14 cellular contexts compared by ENCODE assay signal in the genomic region with DNA sequence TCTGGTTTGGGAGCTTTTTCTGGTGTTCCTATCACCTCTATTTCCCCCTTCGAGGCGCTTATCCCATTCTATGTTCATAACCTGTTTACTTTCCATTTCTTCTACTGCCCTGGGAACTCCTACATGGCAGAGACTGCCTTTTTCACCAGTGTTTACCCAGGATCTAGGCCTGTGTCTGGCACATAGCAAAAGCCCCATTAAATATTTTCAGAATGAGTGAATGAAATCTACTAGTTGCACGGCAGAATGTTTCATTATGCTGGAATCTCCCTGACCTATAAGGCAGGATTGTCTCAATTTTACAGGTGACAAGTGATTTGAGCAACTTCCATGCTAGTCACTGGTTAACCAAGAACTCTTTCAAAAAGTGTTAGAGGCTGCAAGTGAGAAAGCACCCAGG.
A peak's percentile ranks its signal among the peaks of the same experiment; 100 is the strongest.
DNase-seq lines count a peak whose midpoint lies in the region; ATAC-seq and TF ChIP-seq lines count a peak whose summit lies in the region.
"Had no signal": no experiment of that assay in that cellular context is flagged by ENCODE, and none has a peak within 500 bp of the region (broad histone marks: within the 10 kb centered on the region; RNA-seq: fewer than 3 reads in every experiment).

No MANE protein-coding gene starts in this region.

- TF ChIP-seq CTCF in fibroblast of mammary gland (conservative IDR thresholded peaks at IDR 0.05; ENCODE audit: control insufficient read depth, insufficient read depth, low read depth, low read length), result no peak

- no peak overlapping the region for H3K4me3 ChIP-seq in fibroblast of mammary gland (ENCODE audit: control insufficient read depth, low read depth, low read length)
- H3K4me3 ChIP-seq in subcutaneous abdominal adipose tissue (ENCODE audit: low read depth in 1 of 5, low read length in 5 of 5), result no peak overlapping the region
- H3K4me3 ChIP-seq: cardiac muscle cell, heart left ventricle had no signal

- no peaks in the 10 kb centered on the region for H3K27me3 ChIP-seq in subcutaneous abdominal adipose tissue (ENCODE audit: control insufficient read depth in 5 of 5, insufficient read depth in 4 of 5, low read length in 5 of 5)
- H3K27me3 ChIP-seq: cardiac muscle cell, heart left ventricle had no signal

- peak overlapping the region; percentile 67 for H3K27ac ChIP-seq in subcutaneous abdominal adipose tissue (ENCODE audit: low read depth, low read length)
- H3K27ac ChIP-seq: cardiac muscle cell had no signal

- DNase-seq in HCEC 1CT (peak; percentile 43), RPMI7951 (ENCODE audit: low read depth) (peak; percentile 39), fibroblast of mammary gland (ENCODE audit: low read depth) (peak; percentile 38), superior temporal gyrus (ENCODE audit: extremely low spot score) (no peak)
- no peak for DNase-seq in stimulated activated CD4-positive, alpha-beta T cell treated with anti-CD3 and anti-CD28 coated beads, Interleukin-12 subunit alpha, Interleukin-12 subunit beta, amount 100 ng/mL, for 4 hours
- DNase-seq: naive B cell; NCI-H510A; right cardiac atrium; RPMI8226; stimulated activated naive CD4-positive, alpha-beta T cell had no signal

- H3K4me1 ChIP-seq in subcutaneous abdominal adipose tissue (ENCODE audit: control insufficient read depth in 5 of 5, insufficient read depth in 5 of 5, low read length in 5 of 5), result peaks cover 0 to 14% (median 11%) of the 10 kb centered on the region in 5 donors

- H3K9me3 ChIP-seq in subcutaneous abdominal adipose tissue (ENCODE audit: control insufficient read depth in 5 of 5, low read length in 5 of 5), result peaks cover 0 to 14% (median 0%) of the 10 kb centered on the region in 5 donors

- no peak overlapping the region for H3K9ac ChIP-seq in subcutaneous abdominal adipose tissue (ENCODE audit: low read length in 5 of 5)

- ATAC-seq in HG03520 (IDR thresholded peaks at IDR 0.05; ENCODE audit: unreplicated experiment), result no peak

- peaks cover 4 to 37% (median 11%) of the 10 kb centered on the region in 5 donors for H3K36me3 ChIP-seq in subcutaneous abdominal adipose tissue (ENCODE audit: control insufficient read depth in 5 of 5, insufficient read depth in 5 of 5, low read length in 5 of 5)

Comparison
In these comparisons a context has a peak if more than half of its experiments do, and no peak if none do; other contexts are left out.
1. DNase-seq: peak in HCEC 1CT (single experiment), RPMI7951 (single experiment) and fibroblast of mammary gland (single experiment); none in stimulated activated CD4-positive, alpha-beta T cell treated with anti-CD3 and anti-CD28 coated beads, Interleukin-12 subunit alpha, Interleukin-12 subunit beta, amount 100 ng/mL, for 4 hours (single experiment) and superior temporal gyrus (single experiment).